ENCODE assay signal across 21 cellular contexts in the genomic region with DNA sequence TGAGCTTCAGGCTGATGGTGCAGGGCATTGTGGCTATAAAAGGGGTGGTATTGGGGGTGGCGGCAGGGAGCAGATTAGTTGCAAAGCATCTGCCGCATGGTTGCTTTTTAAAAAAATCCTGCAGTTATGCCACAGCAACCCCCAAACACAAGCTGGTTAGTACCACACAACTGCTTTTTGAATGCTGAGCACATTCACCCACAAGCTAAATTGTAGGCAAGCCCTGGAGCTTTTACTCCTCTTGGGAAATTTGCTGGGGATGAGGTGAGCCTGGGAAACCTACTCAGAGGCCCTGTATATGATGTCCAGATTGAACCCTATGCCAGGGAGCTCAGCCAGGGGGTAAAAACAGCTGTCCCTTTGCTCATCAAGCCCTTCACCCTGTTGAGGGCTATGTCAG. TPM values are rescaled to one million over a fixed set of nuclear protein-coding genes. Genes with fewer than 3 reads are reported as not detected.
DNase-seq lines count a peak whose midpoint lies in the region; ATAC-seq lines count a peak whose summit lies in the region.
"Had no signal": no experiment of that assay in that cellular context is flagged by ENCODE, and none has a peak within 500 bp of the region (broad histone marks: within the 10 kb centered on the region; RNA-seq: fewer than 3 reads in every experiment).

No MANE protein-coding gene starts in this region.

- H3K9me3 Mint-ChIP-seq in naive thymus-derived CD4-positive, alpha-beta T cell, result peaks cover 0 to 10% (median 1%) of the 10 kb centered on the region in 11 donors
- H3K9me3 Mint-ChIP-seq: CD4-positive, alpha-beta T cell had no signal

- no peaks in the 10 kb centered on the region for H3K27me3 ChIP-seq in layer of hippocampus (ENCODE audit: control insufficient read depth, insufficient read depth, low read length)
- H3K27me3 ChIP-seq in naive thymus-derived CD4-positive, alpha-beta T cell (ENCODE audit: control insufficient read depth in 2 of 2, insufficient read depth in 2 of 2, low read length in 2 of 2), result no peaks in the 10 kb centered on the region
- H3K27me3 ChIP-seq: BE2C, SJSA1 had no signal

- no peaks in the 10 kb centered on the region for H3K4me1 Mint-ChIP-seq in naive thymus-derived CD4-positive, alpha-beta T cell

- ATAC-seq in GM21576 (IDR thresholded peaks at IDR 0.05; ENCODE audit: unreplicated experiment), result no peak
- no peak for ATAC-seq in naive thymus-derived CD4-positive, alpha-beta T cell
- no peak for ATAC-seq in HG02981 (IDR thresholded peaks at IDR 0.05; ENCODE audit: unreplicated experiment)
- ATAC-seq: HCT116, Right ventricle myocardium inferior had no signal

- H3K4me3 Mint-ChIP-seq in naive thymus-derived CD4-positive, alpha-beta T cell, result no peak overlapping the region
- H3K4me3 Mint-ChIP-seq: CD4-positive, alpha-beta T cell had no signal

- no peak overlapping the region for H3K4me3 ChIP-seq in naive thymus-derived CD4-positive, alpha-beta T cell (ENCODE audit: low read length)
- H3K4me3 ChIP-seq: SJSA1 had no signal

- POLR2A ChIA-PET in naive thymus-derived CD4-positive, alpha-beta T cell (lab: Charles Lee), result no interaction called here

- no peaks in the 10 kb centered on the region for H3K36me3 Mint-ChIP-seq in naive thymus-derived CD4-positive, alpha-beta T cell

- DNase-seq in C1 segment of cervical spinal cord (lab: John Stamatoyannopoulos, UW) (peak in 9 of 14 donors; percentile 10 to 77 (median 42)), caudate nucleus (lab: John Stamatoyannopoulos, UW) (peak in 20 of 61 donors; percentile 8 to 56 (median 24)), putamen (ENCODE audit: low spot score) (peak; percentile 66), germinal center (ENCODE audit: low spot score) (no peak)
- no peak for DNase-seq in naive thymus-derived CD4-positive, alpha-beta T cell
- DNase-seq: BE2C; CD4-positive, alpha-beta T cell; COR-L47; DMS79; Karpas-422; NCI-H1694; NCI-H2081; NCI-H2171; NCI-H345; NCI-H82 had no signal

- H3K27ac ChIP-seq in caudate nucleus (ENCODE audit: low read depth, low read length), result peak overlapping the region; percentile 97
- H3K27ac ChIP-seq in layer of hippocampus (ENCODE audit: low read depth, low read length), result peak overlapping the region; percentile 93
- H3K27ac ChIP-seq in naive thymus-derived CD4-positive, alpha-beta T cell (ENCODE audit: low read depth, low read length), result no peak overlapping the region
- H3K27ac ChIP-seq: SJSA1 had no signal

- intact Hi-C loops in naive thymus-derived CD4-positive, alpha-beta T cell (cut with micrococcal nuclease), result no loop called here

- no peaks in the 10 kb centered on the region for H3K9me3 ChIP-seq in naive thymus-derived CD4-positive, alpha-beta T cell (ENCODE audit: control insufficient read depth in 2 of 3, low read length in 3 of 3)
- H3K9me3 ChIP-seq: BE2C, SJSA1 had no signal

- peaks cover 0 to 27% (median 9%) of the 10 kb centered on the region in 5 donors for H3K27me3 Mint-ChIP-seq in naive thymus-derived CD4-positive, alpha-beta T cell

- H3K4me1 ChIP-seq in naive thymus-derived CD4-positive, alpha-beta T cell (ENCODE audit: control insufficient read depth in 2 of 2, insufficient read depth in 2 of 2, low read length in 2 of 2), result no peaks in the 10 kb centered on the region
- H3K4me1 ChIP-seq: BE2C had no signal

- CTCF ChIA-PET in naive thymus-derived CD4-positive, alpha-beta T cell (lab: Charles Lee), result interaction anchor here (1.0 kb wide), 1 partner anchor 27 kb away, joined by 3 read pairs; no protein-coding TSS in a partner anchor

- H3K27ac Mint-ChIP-seq in naive thymus-derived CD4-positive, alpha-beta T cell, result no peak overlapping the region
- H3K27ac Mint-ChIP-seq: CD4-positive, alpha-beta T cell had no signal

- H3K36me3 ChIP-seq in naive thymus-derived CD4-positive, alpha-beta T cell (ENCODE audit: control insufficient read depth in 2 of 3, insufficient read depth in 3 of 3, low read length in 3 of 3), result no peaks in the 10 kb centered on the region
- H3K36me3 ChIP-seq: BE2C, SJSA1 had no signal

RNA-seq across cellular contexts. Expression of a gene that starts 33.8 kb away (rescaled TPM):
- 1 to 10 TPM in 4 of 5 experiments, under 1 TPM in 1; 0.12 to 3.9 (median 2.3) TPM for total RNA-seq in naive thymus-derived CD4-positive, alpha-beta T cell
- polyA plus RNA-seq in naive thymus-derived CD4-positive, alpha-beta T cell, result 1 to 10 TPM in 1 of 2 donors, under 1 TPM in 1; 0.86 to 1.7 TPM

Comparison
In these comparisons a context has a peak if more than half of its experiments do, and no peak if none do; other contexts are left out.
1. DNase-seq: peak in C1 segment of cervical spinal cord (9 of 14) and putamen (single experiment); none in naive thymus-derived CD4-positive, alpha-beta T cell (0 of 9) and germinal center (single experiment).